2 cellular contexts compared by ENCODE assay signal in the genomic region with DNA sequence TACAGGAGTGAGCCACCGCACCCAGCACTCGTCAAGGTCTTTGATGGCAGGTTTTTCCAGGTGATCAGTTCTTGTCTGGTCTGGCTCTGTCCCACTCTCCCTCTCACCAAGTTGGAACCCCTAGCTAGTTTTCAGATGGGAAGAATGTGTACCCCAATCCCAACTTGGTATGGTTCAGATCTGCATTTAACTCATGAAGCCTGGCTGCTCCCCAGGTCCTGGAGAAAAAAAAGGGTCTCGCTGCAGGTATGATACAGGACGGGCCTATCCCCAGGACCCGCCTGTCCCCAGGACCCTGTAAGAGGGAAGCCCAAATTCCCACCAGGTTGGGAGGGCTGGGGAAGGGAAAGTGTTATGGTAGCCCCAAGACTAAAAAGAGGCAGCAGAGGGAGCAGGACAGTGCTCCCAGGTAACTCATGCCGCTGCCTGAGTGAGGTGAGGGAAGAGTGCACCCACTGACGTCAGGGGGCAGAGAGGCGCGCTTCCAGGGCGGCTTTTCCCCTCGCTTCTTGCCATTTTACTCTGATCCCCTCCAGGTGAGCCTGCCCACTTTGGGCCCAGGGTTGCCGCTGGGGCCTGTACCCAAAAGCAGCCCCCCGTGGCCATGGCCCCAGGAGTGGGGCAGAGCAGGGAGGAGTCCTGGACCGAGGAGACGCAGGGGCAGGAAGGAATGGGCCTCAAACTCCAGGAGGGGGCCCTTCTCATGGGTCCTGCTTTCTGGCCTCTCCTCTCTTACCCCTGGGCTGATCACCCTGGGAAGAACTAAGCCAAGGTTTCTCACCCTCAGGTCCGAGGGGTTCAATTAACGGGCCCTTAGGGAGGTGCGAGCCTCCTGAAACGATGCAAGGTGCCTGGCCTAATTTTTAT.
TF ChIP-seq lines count a peak whose summit lies in the region.

No MANE protein-coding gene starts in this region.

TF ChIP-seq in SK-N-SH, 30 proteins besides CTCF, POLR2A, EP300 and RAD21 (continued from another document):
- TF ChIP-seq NRF1 (IDR thresholded peaks at IDR 0.05; ENCODE audit: low read depth, low read length) (no peak), YY1 (IDR thresholded peaks at IDR 0.05; ENCODE audit: low read depth) (no peak), POLR2AphosphoS5 (IDR thresholded peaks at IDR 0.05; ENCODE audit: low read depth, low read length) (no peak), MXI1 (IDR thresholded peaks at IDR 0.05; ENCODE audit: low read depth, low read length) (no peak)

TF ChIP-seq in SK-N-SH treated with all-trans-retinoic acid at 6 μM for 48 hours, 23 proteins besides CTCF, POLR2A, EP300 and RAD21 (continued from another document):
- TF ChIP-seq, protein P1, sequence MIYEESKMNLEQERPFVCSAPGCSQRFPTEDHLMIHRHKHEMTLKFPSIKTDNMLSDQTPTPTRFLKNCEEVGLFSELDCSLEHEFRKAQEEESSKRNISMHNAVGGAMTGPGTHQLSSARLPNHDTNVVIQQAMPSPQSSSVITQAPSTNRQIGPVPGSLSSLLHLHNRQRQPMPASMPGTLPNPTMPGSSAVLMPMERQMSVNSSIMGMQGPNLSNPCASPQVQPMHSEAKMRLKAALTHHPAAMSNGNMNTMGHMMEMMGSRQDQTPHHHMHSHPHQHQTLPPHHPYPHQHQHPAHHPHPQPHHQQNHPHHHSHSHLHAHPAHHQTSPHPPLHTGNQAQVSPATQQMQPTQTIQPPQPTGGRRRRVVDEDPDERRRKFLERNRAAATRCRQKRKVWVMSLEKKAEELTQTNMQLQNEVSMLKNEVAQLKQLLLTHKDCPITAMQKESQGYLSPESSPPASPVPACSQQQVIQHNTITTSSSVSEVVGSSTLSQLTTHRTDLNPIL (CRISPR knock-in tag; IDR thresholded peaks at IDR 0.05; ENCODE audit: low read depth), result no peak
- no peak for TF ChIP-seq ISL1 (CRISPR knock-in tag; IDR thresholded peaks at IDR 0.05)
- TF ChIP-seq ZFP30 (CRISPR knock-in tag; IDR thresholded peaks at IDR 0.05), result no peak
- TF ChIP-seq, protein P2, sequence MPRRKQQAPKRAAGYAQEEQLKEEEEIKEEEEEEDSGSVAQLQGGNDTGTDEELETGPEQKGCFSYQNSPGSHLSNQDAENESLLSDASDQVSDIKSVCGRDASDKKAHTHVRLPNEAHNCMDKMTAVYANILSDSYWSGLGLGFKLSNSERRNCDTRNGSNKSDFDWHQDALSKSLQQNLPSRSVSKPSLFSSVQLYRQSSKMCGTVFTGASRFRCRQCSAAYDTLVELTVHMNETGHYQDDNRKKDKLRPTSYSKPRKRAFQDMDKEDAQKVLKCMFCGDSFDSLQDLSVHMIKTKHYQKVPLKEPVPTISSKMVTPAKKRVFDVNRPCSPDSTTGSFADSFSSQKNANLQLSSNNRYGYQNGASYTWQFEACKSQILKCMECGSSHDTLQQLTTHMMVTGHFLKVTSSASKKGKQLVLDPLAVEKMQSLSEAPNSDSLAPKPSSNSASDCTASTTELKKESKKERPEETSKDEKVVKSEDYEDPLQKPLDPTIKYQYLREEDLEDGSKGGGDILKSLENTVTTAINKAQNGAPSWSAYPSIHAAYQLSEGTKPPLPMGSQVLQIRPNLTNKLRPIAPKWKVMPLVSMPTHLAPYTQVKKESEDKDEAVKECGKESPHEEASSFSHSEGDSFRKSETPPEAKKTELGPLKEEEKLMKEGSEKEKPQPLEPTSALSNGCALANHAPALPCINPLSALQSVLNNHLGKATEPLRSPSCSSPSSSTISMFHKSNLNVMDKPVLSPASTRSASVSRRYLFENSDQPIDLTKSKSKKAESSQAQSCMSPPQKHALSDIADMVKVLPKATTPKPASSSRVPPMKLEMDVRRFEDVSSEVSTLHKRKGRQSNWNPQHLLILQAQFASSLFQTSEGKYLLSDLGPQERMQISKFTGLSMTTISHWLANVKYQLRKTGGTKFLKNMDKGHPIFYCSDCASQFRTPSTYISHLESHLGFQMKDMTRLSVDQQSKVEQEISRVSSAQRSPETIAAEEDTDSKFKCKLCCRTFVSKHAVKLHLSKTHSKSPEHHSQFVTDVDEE (CRISPR knock-in tag; IDR thresholded peaks at IDR 0.05), result no peak
- no peak for TF ChIP-seq PPARA (CRISPR knock-in tag; IDR thresholded peaks at IDR 0.05; ENCODE audit: borderline replicate concordance)
